Comparison of ENCODE assay signal across 18 cellular contexts in genomic region chr2:120568089-120568974, GRCh38.
"Had no signal": no experiment of that assay in that cellular context is flagged by ENCODE, and none has a peak within 500 bp of the region (broad histone marks: within the 10 kb centered on the region; RNA-seq: fewer than 3 reads in every experiment).

No MANE protein-coding gene starts in this region.

- H3K27ac Mint-ChIP-seq: activated CD8-positive, alpha-beta T cell treated with anti-CD3 and anti-CD28 coated beads for 36 hours; activated naive CD8-positive, alpha-beta T cell treated with anti-CD3 and anti-CD28 coated beads for 36 hours; activated T-cell treated with anti-CD3 and anti-CD28 coated beads, Interleukin-2, amount 50 U/mL, for 72 hours; endodermal cell; WTC11 had no signal

- H3K4me1 Mint-ChIP-seq: activated naive CD8-positive, alpha-beta T cell treated with anti-CD3 and anti-CD28 coated beads for 36 hours had no signal

- DNase-seq: activated CD4-positive, alpha-beta T cell treated with anti-CD3 and anti-CD28 coated beads for 48 hours; activated CD8-positive, alpha-beta T cell treated with anti-CD3 and anti-CD28 coated beads for 36 hours; activated gamma-delta T cell treated with Interleukin-2 at 50 U/mL for 16 hours; activated naive CD8-positive, alpha-beta T cell treated with anti-CD3 and anti-CD28 coated beads for 36 hours; activated T-cell treated with anti-CD3 and anti-CD28 coated beads, Interleukin-2, amount 50 U/mL, for 72 hours; dorsolateral prefrontal cortex; endodermal cell; gastrocnemius medialis; heart left ventricle; left colon; midbrain; ovary; sigmoid colon; spleen; uterus had no signal

- H3K4me3 ChIP-seq: breast epithelium, dorsolateral prefrontal cortex, gastrocnemius medialis, heart left ventricle, ovary, sigmoid colon, spleen, uterus had no signal

- FAIRE-seq: TTC549 had no signal

- ATAC-seq: activated CD8-positive, alpha-beta T cell treated with anti-CD3 and anti-CD28 coated beads for 36 hours; activated T-cell treated with anti-CD3 and anti-CD28 coated beads, Interleukin-2, amount 50 U/mL, for 72 hours; gastrocnemius medialis; heart left ventricle; left colon; WTC11 had no signal

- H3K9me3 Mint-ChIP-seq: activated CD8-positive, alpha-beta T cell treated with anti-CD3 and anti-CD28 coated beads for 36 hours; activated naive CD8-positive, alpha-beta T cell treated with anti-CD3 and anti-CD28 coated beads for 36 hours; activated T-cell treated with anti-CD3 and anti-CD28 coated beads, Interleukin-2, amount 50 U/mL, for 72 hours; endodermal cell; WTC11 had no signal

- H3K27me3 Mint-ChIP-seq: activated naive CD8-positive, alpha-beta T cell treated with anti-CD3 and anti-CD28 coated beads for 36 hours had no signal

- H3K4me3 Mint-ChIP-seq: activated CD8-positive, alpha-beta T cell treated with anti-CD3 and anti-CD28 coated beads for 36 hours; activated naive CD8-positive, alpha-beta T cell treated with anti-CD3 and anti-CD28 coated beads for 36 hours; activated T-cell treated with anti-CD3 and anti-CD28 coated beads, Interleukin-2, amount 50 U/mL, for 72 hours; endodermal cell; WTC11 had no signal
